21 cellular contexts compared by ENCODE assay signal in genomic region chr14:56998728-56999127, GRCh38.
"Had no signal": no experiment of that assay in that cellular context is flagged by ENCODE, and none has a peak within 500 bp of the region (broad histone marks: within the 10 kb centered on the region; RNA-seq: fewer than 3 reads in every experiment).

No MANE protein-coding gene starts in this region.

- H3K27me3 ChIP-seq: colonic mucosa, testis, upper lobe of right lung had no signal

- H3K36me3 ChIP-seq: colonic mucosa, lower lobe of right lung, stomach, upper lobe of right lung had no signal

- H3K9me3 Mint-ChIP-seq: activated CD4-positive, alpha-beta T cell treated with anti-CD3 and anti-CD28 coated beads, Interleukin-2, amount 10 ng/mL, durations not matched to agents 24 days and 14 days; brain; T-helper 1 cell treated with Interleukin-12 subunit alpha and Interleukin-12 subunit beta and Interleukin-4 antibody, amounts not matched to agents 30 μg/mL and 1 μg/mL, for 36 hours had no signal

- H3K36me3 Mint-ChIP-seq: activated naive CD8-positive, alpha-beta T cell; brain had no signal

- ATAC-seq: activated CD8-positive, alpha-beta T cell treated with anti-CD3 and anti-CD28 coated beads, Interleukin-2, amount 10 ng/mL, durations not matched to agents 7 days and 5 days; esophagus mucosa; left colon; lower lobe of right lung; upper lobe of right lung had no signal

- H3K4me3 Mint-ChIP-seq: activated CD4-positive, alpha-beta T cell treated with anti-CD3 and anti-CD28 coated beads, Interleukin-2, amount 10 ng/mL, durations not matched to agents 24 days and 14 days; activated CD8-positive, alpha-beta T cell treated with anti-CD3 and anti-CD28 coated beads, Interleukin-2, amount 10 ng/mL, durations not matched to agents 7 days and 5 days; activated naive CD8-positive, alpha-beta T cell; brain; T-helper 1 cell treated with Interleukin-12 subunit alpha and Interleukin-12 subunit beta and Interleukin-4 antibody, amounts not matched to agents 30 μg/mL and 1 μg/mL, for 36 hours had no signal

- H3K4me1 Mint-ChIP-seq: activated CD4-positive, alpha-beta T cell treated with anti-CD3 and anti-CD28 coated beads, Interleukin-2, amount 10 ng/mL, durations not matched to agents 24 days and 14 days; brain had no signal

- H3K4me3 ChIP-seq: colonic mucosa, lower lobe of right lung, stomach, testis, upper lobe of right lung had no signal

- H3K27ac Mint-ChIP-seq: activated CD4-positive, alpha-beta T cell treated with anti-CD3 and anti-CD28 coated beads, Interleukin-2, amount 10 ng/mL, durations not matched to agents 24 days and 14 days; activated CD8-positive, alpha-beta T cell treated with anti-CD3 and anti-CD28 coated beads, Interleukin-2, amount 10 ng/mL, durations not matched to agents 7 days and 5 days; activated naive CD8-positive, alpha-beta T cell; brain; T-helper 1 cell treated with Interleukin-12 subunit alpha and Interleukin-12 subunit beta and Interleukin-4 antibody, amounts not matched to agents 30 μg/mL and 1 μg/mL, for 36 hours had no signal

- H3K4me1 ChIP-seq: colonic mucosa, lower lobe of right lung, stomach, testis, upper lobe of right lung had no signal

- H3K27ac ChIP-seq: colonic mucosa, lower lobe of right lung, stomach, testis, upper lobe of right lung had no signal

- DNase-seq: activated CD4-positive, alpha-beta T cell treated with anti-CD3 and anti-CD28 coated beads, Interleukin-2, amount 10 ng/mL, durations not matched to agents 24 days and 14 days; activated CD8-positive, alpha-beta memory T cell treated with anti-CD3 and anti-CD28 coated beads, Interleukin-2, amount 50 U/mL, for 4 hours; activated CD8-positive, alpha-beta T cell treated with anti-CD3 and anti-CD28 coated beads, Interleukin-2, amount 10 ng/mL, durations not matched to agents 7 days and 5 days; activated gamma-delta T cell; activated T-cell treated with anti-CD3 and anti-CD28 coated beads, Interleukin-2, amount 50 U/mL, for 48 hours; amniotic stem cell; central memory CD4-positive, alpha-beta T cell; colonic mucosa; hippocampal formation; left colon; lower lobe of right lung; midbrain; stimulated activated CD4-positive, alpha-beta T cell treated with anti-CD3 and anti-CD28 coated beads, Interleukin-12 subunit alpha, Interleukin-12 subunit beta, amount 100 ng/mL, for 4 hours; stimulated activated CD4-positive, alpha-beta T cell treated with anti-CD3 and anti-CD28 coated beads, Interleukin-2, amount 100 ng/mL, for 24 hours; stomach; testis; upper lobe of right lung had no signal

- H3K9me3 ChIP-seq: colonic mucosa, lower lobe of right lung, stomach, testis, upper lobe of right lung had no signal
